Comparison of ENCODE assay signal across 9 cellular contexts in genomic region chr2:108148555-108148954, GRCh38.
"Had no signal": no experiment of that assay in that cellular context is flagged by ENCODE, and none has a peak within 500 bp of the region (broad histone marks: within the 10 kb centered on the region; RNA-seq: fewer than 3 reads in every experiment).

No MANE protein-coding gene starts in this region.

- ATAC-seq: GM23338 had no signal

- H3K9ac ChIP-seq: KMS-11 had no signal

- H3K4me2 ChIP-seq: GM23338, KMS-11 had no signal

- FAIRE-seq: H1, H54, HTR-8/SVneo had no signal

- DNase-seq: H9, HCEC 1CT, Karpas-422, KBM-7 had no signal

- H2AFZ ChIP-seq: GM23338 had no signal

- H3K4me3 ChIP-seq: GM23338 had no signal

- H3K27ac ChIP-seq: KMS-11 had no signal
